In genomic region chr6:70973591-70973990, GRCh38 we compare ENCODE assay signal across 28 cellular contexts. TPM values are rescaled to one million over a fixed set of nuclear protein-coding genes. Genes with fewer than 3 reads are reported as not detected.
"Had no signal": no experiment of that assay in that cellular context is flagged by ENCODE, and none has a peak within 500 bp of the region (broad histone marks: within the 10 kb centered on the region; RNA-seq: fewer than 3 reads in every experiment).

No MANE protein-coding gene starts in this region.

- FAIRE-seq: endothelial cell of umbilical vein, keratinocyte had no signal

- H3K4me3 ChIP-seq: ascending aorta, esophagus squamous epithelium, lung, stomach had no signal

- H3K27me3 ChIP-seq: ascending aorta, esophagus squamous epithelium, neutrophil had no signal

- DNase-seq: activated CD4-positive, alpha-beta T cell treated with anti-CD3 and anti-CD28 coated beads, Interleukin-2, amount 50 U/mL, for 1 hour; activated CD4-positive, CD25-positive, alpha-beta regulatory T cell treated with anti-CD3 and anti-CD28 coated beads, Interleukin-2, amount 50 U/mL, for 72 hours; activated CD8-positive, alpha-beta memory T cell treated with anti-CD3 and anti-CD28 coated beads, Interleukin-2, amount 50 U/mL, for 4 hours; activated effector memory CD4-positive, alpha-beta T cell treated with anti-CD3 and anti-CD28 coated beads, Interleukin-2, amount 50 U/mL, for 16 hours; activated T-cell treated with anti-CD3 and anti-CD28 coated beads, Interleukin-2, amount 50 U/mL, for 48 hours; effector CD8-positive, alpha-beta T cell; esophagus squamous epithelium; foreskin fibroblast; hypothalamus; stimulated activated CD4-positive, alpha-beta T cell treated with anti-CD3 and anti-CD28 coated beads, Interleukin-4, amount 100 ng/mL, for 24 hours; stomach; trophoblast cell had no signal

- H3K4me3 Mint-ChIP-seq: activated naive CD4-positive, alpha-beta T cell treated with anti-CD3 and anti-CD28 coated beads, Interleukin-2, amount 50 U/mL, for 24 hours; dendritic cell treated with granulocyte-macrophage colony-stimulating factor and Interleukin-4, amounts not matched to agents 40 ng/mL and 50 ng/mL, for 4 days; mesothelial cell of epicardium; natural killer cell treated with Interleukin-12 subunit alpha and Interleukin-12 subunit beta and Interleukin-15 and Interleukin-18, amount 100 ng/mL, for 72 hours; stimulated activated effector memory CD8-positive, alpha-beta T cell treated with anti-CD3 and anti-CD28 coated beads, Interleukin-12 subunit alpha, Interleukin-12 subunit beta, amount 100 ng/mL, for 72 hours; T-helper 1 cell treated with Interleukin-12 subunit alpha and Interleukin-12 subunit beta and Interleukin-4 antibody, amounts not matched to agents 30 μg/mL and 1 μg/mL, for 36 hours had no signal

- H3K36me3 Mint-ChIP-seq: mesothelial cell of epicardium; natural killer cell treated with Interleukin-12 subunit alpha and Interleukin-12 subunit beta and Interleukin-15 and Interleukin-18, amount 100 ng/mL, for 72 hours; stimulated activated effector memory CD8-positive, alpha-beta T cell treated with anti-CD3 and anti-CD28 coated beads, Interleukin-12 subunit alpha, Interleukin-12 subunit beta, amount 100 ng/mL, for 72 hours had no signal

- ATAC-seq: left lobe of liver; natural killer cell treated with Interleukin-12 subunit alpha and Interleukin-12 subunit beta and Interleukin-15 and Interleukin-18, amount 100 ng/mL, for 72 hours; sciatic nerve; stimulated activated effector memory CD8-positive, alpha-beta T cell treated with anti-CD3 and anti-CD28 coated beads, Interleukin-12 subunit alpha, Interleukin-12 subunit beta, amount 100 ng/mL, for 72 hours had no signal

- H3K4me1 ChIP-seq: ascending aorta, esophagus squamous epithelium, parathyroid adenoma, stomach had no signal

- H3K4me1 Mint-ChIP-seq: activated naive CD4-positive, alpha-beta T cell treated with anti-CD3 and anti-CD28 coated beads, Interleukin-2, amount 50 U/mL, for 24 hours; mesothelial cell of epicardium; stimulated activated effector memory CD8-positive, alpha-beta T cell treated with anti-CD3 and anti-CD28 coated beads, Interleukin-12 subunit alpha, Interleukin-12 subunit beta, amount 100 ng/mL, for 72 hours had no signal

- H3K27ac ChIP-seq: ascending aorta, esophagus squamous epithelium, neutrophil, parathyroid adenoma, stomach, VCaP had no signal

- H3K9me3 Mint-ChIP-seq: activated naive CD4-positive, alpha-beta T cell treated with anti-CD3 and anti-CD28 coated beads, Interleukin-2, amount 50 U/mL, for 24 hours; natural killer cell treated with Interleukin-12 subunit alpha and Interleukin-12 subunit beta and Interleukin-15 and Interleukin-18, amount 100 ng/mL, for 72 hours; T-helper 1 cell treated with Interleukin-12 subunit alpha and Interleukin-12 subunit beta and Interleukin-4 antibody, amounts not matched to agents 30 μg/mL and 1 μg/mL, for 36 hours had no signal

- H3K9me3 ChIP-seq: ascending aorta, esophagus squamous epithelium, neutrophil, stomach had no signal

- H3K36me3 ChIP-seq: ascending aorta, esophagus squamous epithelium, neutrophil, stomach had no signal

- H3K27ac Mint-ChIP-seq: activated naive CD4-positive, alpha-beta T cell treated with anti-CD3 and anti-CD28 coated beads, Interleukin-2, amount 50 U/mL, for 24 hours; dendritic cell treated with granulocyte-macrophage colony-stimulating factor and Interleukin-4, amounts not matched to agents 40 ng/mL and 50 ng/mL, for 4 days; mesothelial cell of epicardium; natural killer cell treated with Interleukin-12 subunit alpha and Interleukin-12 subunit beta and Interleukin-15 and Interleukin-18, amount 100 ng/mL, for 72 hours; stimulated activated effector memory CD8-positive, alpha-beta T cell treated with anti-CD3 and anti-CD28 coated beads, Interleukin-12 subunit alpha, Interleukin-12 subunit beta, amount 100 ng/mL, for 72 hours; T-helper 1 cell treated with Interleukin-12 subunit alpha and Interleukin-12 subunit beta and Interleukin-4 antibody, amounts not matched to agents 30 μg/mL and 1 μg/mL, for 36 hours had no signal

RNA-seq across cellular contexts. Expression of gene B3GAT2, which starts 16.7 kb away (rescaled TPM):
- total RNA-seq: ascending aorta, endothelial cell of umbilical vein, glomerular endothelial cell, mesothelial cell of epicardium, sciatic nerve had no signal
- polyA plus RNA-seq: endothelial cell of umbilical vein had no signal
